ENCODE assay signal across 32 cellular contexts in genomic region chr2:29031046-29031445, GRCh38. TPM values are rescaled to one million over a fixed set of nuclear protein-coding genes. Genes with fewer than 3 reads are reported as not detected.
"Had no signal": no experiment of that assay in that cellular context is flagged by ENCODE, and none has a peak within 500 bp of the region (broad histone marks: within the 10 kb centered on the region; RNA-seq: fewer than 3 reads in every experiment).

No MANE protein-coding gene starts in this region.

- H3K36me3 ChIP-seq: colonic mucosa, esophagus squamous epithelium, left lung, lower lobe of right lung had no signal

- H3K27ac Mint-ChIP-seq: dendritic cell treated with granulocyte-macrophage colony-stimulating factor and Interleukin-4, amounts not matched to agents 40 ng/mL and 50 ng/mL, for 4 days; endodermal cell; mesothelial cell of epicardium; naive B cell had no signal

- FAIRE-seq: endometrium, islet of Langerhans, keratinocyte had no signal

- H3K27me3 Mint-ChIP-seq: effector memory CD8-positive, alpha-beta T cell had no signal

- H3K4me3 ChIP-seq: colonic mucosa, esophagus squamous epithelium, gastrocnemius medialis, heart right ventricle, left lung, lower lobe of right lung, mucosa of descending colon had no signal

- H3K9me3 Mint-ChIP-seq: dendritic cell treated with granulocyte-macrophage colony-stimulating factor and Interleukin-4, amounts not matched to agents 40 ng/mL and 50 ng/mL, for 4 days; effector memory CD8-positive, alpha-beta T cell; mesothelial cell of epicardium had no signal

- ATAC-seq: effector memory CD8-positive, alpha-beta T cell; esophagus mucosa; gastrocnemius medialis; heart right ventricle; left cardiac atrium; left lung; left ventricle myocardium superior; lower lobe of right lung; mucosa of descending colon had no signal

- H3K4me3 Mint-ChIP-seq: dendritic cell treated with granulocyte-macrophage colony-stimulating factor and Interleukin-4, amounts not matched to agents 40 ng/mL and 50 ng/mL, for 4 days; effector memory CD8-positive, alpha-beta T cell; endodermal cell; mesothelial cell of epicardium; naive B cell had no signal

- H3K4me1 ChIP-seq: colonic mucosa, gastrocnemius medialis, lower lobe of right lung had no signal

- H3K36me3 Mint-ChIP-seq: mesothelial cell of epicardium, naive B cell had no signal

- H3K9me3 ChIP-seq: colonic mucosa, esophagus squamous epithelium, gastrocnemius medialis, heart right ventricle, left lung, lower lobe of right lung, mucosa of descending colon had no signal

- H3K27ac ChIP-seq: colonic mucosa, epithelial cell of prostate, esophagus squamous epithelium, gastrocnemius medialis, heart right ventricle, left lung, lower lobe of right lung had no signal

- DNase-seq: colonic mucosa; cortex of kidney; effector CD8-positive, alpha-beta T cell; effector memory CD8-positive, alpha-beta T cell; endodermal cell; erythroblast; esophagus squamous epithelium; foreskin fibroblast; foreskin melanocyte; gastrocnemius medialis; glutamatergic neuron; head of caudate nucleus; heart right ventricle; hippocampal formation; left cardiac atrium; left lung; left ventricle myocardium superior; lower lobe of right lung; mesenchymal stem cell; mucosa of descending colon; naive B cell had no signal

- H3K4me1 Mint-ChIP-seq: naive B cell had no signal

RNA-seq across cellular contexts. Expression of gene PCARE, which starts 43.3 kb away (rescaled TPM):
- total RNA-seq: colonic mucosa, dermis microvascular lymphatic vessel endothelial cell, glomerular endothelial cell, kidney epithelial cell, lung microvascular endothelial cell, mucosa of descending colon had no signal

RNA-seq across cellular contexts. Expression of gene TOGARAM2, which starts 49.9 kb away (rescaled TPM):
- total RNA-seq: glomerular endothelial cell, kidney epithelial cell had no signal
